In the genomic region with DNA sequence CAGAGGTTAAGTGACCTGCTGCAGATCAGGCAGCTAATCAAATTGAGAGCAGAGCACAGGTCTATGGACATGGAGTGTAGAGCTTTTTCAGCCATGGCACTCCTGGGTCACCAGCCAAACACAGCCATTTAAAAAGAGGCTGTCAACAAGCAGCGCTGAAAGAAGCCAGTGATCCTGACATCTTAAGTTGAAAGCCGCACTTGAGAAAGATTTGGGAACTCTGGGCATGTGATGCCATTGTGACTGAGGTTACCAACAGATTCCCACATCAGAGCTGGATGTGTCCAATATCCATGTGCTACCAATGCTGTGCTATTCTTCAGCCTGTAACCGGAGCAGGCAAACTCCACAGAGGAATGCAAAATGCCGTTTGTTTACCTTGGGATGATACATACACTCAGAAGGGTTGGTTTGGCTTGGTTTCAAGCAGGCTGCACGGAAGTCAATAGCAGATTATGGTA, we compare ENCODE assay signal across 10 cellular contexts. TPM values are rescaled to one million over a fixed set of nuclear protein-coding genes. Genes with fewer than 3 reads are reported as not detected.
A peak's percentile ranks its signal among the peaks of the same experiment; 100 is the strongest.
DNase-seq lines count a peak whose midpoint lies in the region; ATAC-seq and TF ChIP-seq lines count a peak whose summit lies in the region.
"Had no signal": no experiment of that assay in that cellular context is flagged by ENCODE, and none has a peak within 500 bp of the region (broad histone marks: within the 10 kb centered on the region; RNA-seq: fewer than 3 reads in every experiment).

No MANE protein-coding gene starts in this region.

- H3K27me3 Mint-ChIP-seq in osteocyte (ENCODE audit: unreplicated experiment), result no peaks in the 10 kb centered on the region
- H3K27me3 Mint-ChIP-seq: central memory CD8-positive, alpha-beta T cell had no signal

- no peaks in the 10 kb centered on the region for H3K36me3 Mint-ChIP-seq in osteocyte (ENCODE audit: unreplicated experiment)

- intact Hi-C loops in esophagus squamous epithelium (cut with DNase I), result no loop called here

- H3K36me3 ChIP-seq in esophagus squamous epithelium (no peaks in the 10 kb centered on the region), upper lobe of left lung (no peaks in the 10 kb centered on the region)

- no peak for ATAC-seq in GM19395 (IDR thresholded peaks at IDR 0.05; ENCODE audit: unreplicated experiment)
- ATAC-seq in GM21390 (IDR thresholded peaks at IDR 0.05; ENCODE audit: unreplicated experiment), result no peak
- no peak for ATAC-seq in upper lobe of left lung (ENCODE audit: low FRiP score in 2 of 2)

- no peak for TF ChIP-seq EP300 in upper lobe of left lung (IDR thresholded peaks at IDR 0.05)

- no peaks in the 10 kb centered on the region for H3K9me3 Mint-ChIP-seq in osteocyte (ENCODE audit: unreplicated experiment)
- H3K9me3 Mint-ChIP-seq: central memory CD8-positive, alpha-beta T cell had no signal

- H3K4me1 ChIP-seq in esophagus squamous epithelium, result peaks cover 10 to 16% (median 12%) of the 10 kb centered on the region in 3 donors
- peaks cover 3 to 23% (median 17%) of the 10 kb centered on the region in 4 donors for H3K4me1 ChIP-seq in upper lobe of left lung

- no peaks in the 10 kb centered on the region for H3K27me3 ChIP-seq in esophagus squamous epithelium
- no peaks in the 10 kb centered on the region for H3K27me3 ChIP-seq in upper lobe of left lung

- peaks cover 57% of the 10 kb centered on the region for H3K4me1 Mint-ChIP-seq in osteocyte (ENCODE audit: unreplicated experiment)
- H3K4me1 Mint-ChIP-seq: central memory CD8-positive, alpha-beta T cell had no signal

- TF ChIP-seq CTCF in esophagus squamous epithelium (IDR thresholded peaks at IDR 0.05), result no peak
- no peak for TF ChIP-seq CTCF in osteocyte (IDR thresholded peaks at IDR 0.05)
- TF ChIP-seq CTCF in upper lobe of left lung (IDR thresholded peaks at IDR 0.05), result no peak

- H3K4me3 ChIP-seq in esophagus squamous epithelium, result no peak overlapping the region
- H3K4me3 ChIP-seq in upper lobe of left lung, result no peak overlapping the region

- H3K9me3 ChIP-seq in esophagus squamous epithelium, result no peaks in the 10 kb centered on the region
- H3K9me3 ChIP-seq in upper lobe of left lung, result no peaks in the 10 kb centered on the region

- TF ChIP-seq POLR2A in esophagus squamous epithelium (IDR thresholded peaks at IDR 0.05), result no peak
- no peak for TF ChIP-seq POLR2A in upper lobe of left lung (IDR thresholded peaks at IDR 0.05)

- peak overlapping the region in 3 of 4 donors; percentile 32 to 56 (median 54) for H3K27ac ChIP-seq in esophagus squamous epithelium
- peak overlapping the region in 1 of 4 donors; percentile 19 for H3K27ac ChIP-seq in upper lobe of left lung

- peak overlapping the region; percentile 93 for H3K27ac Mint-ChIP-seq in osteocyte (ENCODE audit: unreplicated experiment)

- DNase-seq in ELR (ENCODE audit: low read depth) (peak; percentile 95), NCI-H69 (lab: John Stamatoyannopoulos, UW) (peak; percentile 76), esophagus squamous epithelium (lab: John Stamatoyannopoulos, UW) (no peak), osteocyte (ENCODE audit: extremely low spot score, unreplicated experiment) (no peak), NCI-H524 treated with DMSO at 0.1 percent for 48 hours (lab: John Stamatoyannopoulos, UW) (no peak), upper lobe of left lung (no peak)
- DNase-seq: stimulated activated CD4-positive, alpha-beta T cell treated with anti-CD3 and anti-CD28 coated beads, Interleukin-4, amount 100 ng/mL, for 24 hours had no signal

- WGBS in esophagus squamous epithelium, 2 donors, result 35 to 46% methylated on average over 5 of the region's 5 CpGs
- WGBS in upper lobe of left lung, 2 donors, result 42 to 53% methylated on average over 5 of the region's 5 CpGs

- peak overlapping the region; percentile 61 for H3K4me3 Mint-ChIP-seq in osteocyte (ENCODE audit: unreplicated experiment)
- H3K4me3 Mint-ChIP-seq: central memory CD8-positive, alpha-beta T cell had no signal

RNA-seq across cellular contexts. Expression of a gene that starts 56.2 kb away (rescaled TPM):
- total RNA-seq in esophagus squamous epithelium (100 to 1,000 TPM; 185 to 345 (median 304) TPM), osteocyte (39.0 and 43.3 TPM in 2 replicates), upper lobe of left lung (100 to 1,000 TPM in 5 of 6 donors, 10 to 100 TPM in 1; 92.2 to 153 (median 131) TPM)

Comparison
In these comparisons a context has a peak if more than half of its experiments do, and no peak if none do; other contexts are left out.
1. DNase-seq: peak in ELR (single experiment) and NCI-H69 (single experiment); none in esophagus squamous epithelium (single experiment), osteocyte (single experiment), NCI-H524 treated with DMSO at 0.1 percent for 48 hours (single experiment) and upper lobe of left lung (0 of 2).